9 cellular contexts compared by ENCODE assay signal in the genomic region with DNA sequence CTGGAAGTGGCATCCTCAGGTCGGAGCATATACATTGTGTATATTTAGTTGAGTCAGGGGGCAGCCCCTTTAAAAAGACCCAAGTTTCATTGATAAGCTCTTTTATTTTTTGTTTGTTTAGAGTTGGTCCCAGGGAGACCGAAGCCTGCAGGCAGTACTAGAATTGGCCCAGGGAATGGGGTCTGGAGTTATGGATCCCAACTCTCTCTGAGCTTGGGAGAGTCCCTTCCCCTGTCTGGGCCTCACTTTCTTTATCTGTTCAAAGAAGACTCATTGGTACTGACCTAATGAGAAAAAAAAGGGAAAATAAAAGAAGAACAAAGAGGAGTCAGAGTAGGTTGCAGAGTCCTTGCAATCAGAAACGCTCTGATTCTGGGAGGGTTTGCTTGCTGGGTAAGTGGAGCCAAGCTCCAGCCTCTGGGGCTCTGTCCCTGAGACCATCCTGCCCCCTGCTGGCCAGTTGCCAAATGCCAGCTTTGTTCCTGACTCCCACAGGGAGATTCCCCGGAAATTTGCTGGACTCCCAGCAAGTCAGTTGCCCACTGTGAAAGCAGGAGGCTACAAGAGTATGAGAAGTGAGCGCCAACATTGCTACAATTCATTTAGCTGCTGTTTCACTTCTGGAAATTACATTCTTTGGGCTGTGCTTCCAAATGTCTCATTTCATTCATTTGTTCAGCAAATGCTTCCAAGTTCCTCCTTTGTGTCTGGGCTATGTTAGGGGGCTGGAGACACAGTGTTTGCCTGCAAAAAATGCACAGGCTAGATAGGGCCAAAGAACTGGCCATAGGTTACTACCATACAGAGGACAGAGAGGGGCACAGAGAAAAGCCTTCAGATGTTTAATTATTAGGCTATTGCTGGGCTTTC.
DNase-seq lines count a peak whose midpoint lies in the region; ATAC-seq, FAIRE-seq and TF ChIP-seq lines count a peak whose summit lies in the region.
"Had no signal": no experiment of that assay in that cellular context is flagged by ENCODE, and none has a peak within 500 bp of the region (broad histone marks: within the 10 kb centered on the region; RNA-seq: fewer than 3 reads in every experiment).

No MANE protein-coding gene starts in this region.

- H3K4me1 Mint-ChIP-seq in activated naive CD8-positive, alpha-beta T cell treated with anti-CD3 and anti-CD28 coated beads for 36 hours, result peaks cover 2% of the 10 kb centered on the region

- TF ChIP-seq RAD21 in SK-N-SH (IDR thresholded peaks at IDR 0.05; ENCODE audit: low read length), result peak; percentile 94

- no peak overlapping the region for H3K4me2 ChIP-seq in SK-N-SH
- no peak overlapping the region for H3K4me2 ChIP-seq in smooth muscle cell

- H3K9ac ChIP-seq in SK-N-SH (no peak overlapping the region), smooth muscle cell (ENCODE audit: low read depth) (no peak overlapping the region)

- H2AFZ ChIP-seq in SK-N-SH (ENCODE audit: low read depth), result 0 out of 2 replicates have a peak overlapping the region, but pooled peaks have one; percentile 4
- no peak overlapping the region for H2AFZ ChIP-seq in smooth muscle cell (ENCODE audit: low read depth)

- intact Hi-C loops in left ventricle myocardium inferior (cut with micrococcal nuclease), result no loop called here

- H3K27me3 ChIP-seq in SK-N-SH (ENCODE audit: insufficient read depth) (no peaks in the 10 kb centered on the region), left ventricle myocardium inferior (ENCODE audit: low read depth) (peaks cover 31% of the 10 kb centered on the region), smooth muscle cell (ENCODE audit: low read depth) (no peaks in the 10 kb centered on the region)

- no peaks in the 10 kb centered on the region for H3K36me3 ChIP-seq in SK-N-SH (replicated peaks in 1 of 2; ENCODE audit: control insufficient read depth in 1 of 2, insufficient read depth in 2 of 2, low read length in 1 of 2)
- no peaks in the 10 kb centered on the region for H3K36me3 ChIP-seq in left ventricle myocardium inferior
- H3K36me3 ChIP-seq in smooth muscle cell (ENCODE audit: low read depth), result no peaks in the 10 kb centered on the region
- H3K36me3 ChIP-seq: thoracic aorta had no signal

- no peaks in the 10 kb centered on the region for H3K9me3 Mint-ChIP-seq in activated naive CD8-positive, alpha-beta T cell treated with anti-CD3 and anti-CD28 coated beads for 36 hours

- H3K79me2 ChIP-seq in SK-N-SH (ENCODE audit: insufficient read depth) (no peaks in the 10 kb centered on the region), smooth muscle cell (ENCODE audit: low read depth) (no peaks in the 10 kb centered on the region)

- peak overlapping the region in 1 of 2 experiments; percentile 29; a peak in 1 of 4 replicates for H3K4me3 ChIP-seq in SK-N-SH (ENCODE audit: low read depth in 2 of 2, low read length in 1 of 2)
- H3K4me3 ChIP-seq in left ventricle myocardium inferior, result no peak overlapping the region
- H3K4me3 ChIP-seq in smooth muscle cell, result no peak overlapping the region
- H3K4me3 ChIP-seq: thoracic aorta had no signal

- TF ChIP-seq CTCF in SK-N-SH (IDR thresholded peaks at IDR 0.05) (peak; percentile 85), left ventricle myocardium inferior (IDR thresholded peaks at IDR 0.05; ENCODE audit: borderline replicate concordance) (peak; percentile 30), smooth muscle cell (IDR thresholded peaks at IDR 0.05; ENCODE audit: borderline replicate concordance, insufficient read depth, poor library complexity, severe bottlenecking) (peak; percentile 92)

- H3K4me1 ChIP-seq in SK-N-SH (ENCODE audit: control insufficient read depth in 1 of 2, insufficient read depth in 2 of 2, low read depth in 1 of 2, low read length in 1 of 2) (no peaks in the 10 kb centered on the region), left ventricle myocardium inferior (no peaks in the 10 kb centered on the region), smooth muscle cell (ENCODE audit: low read depth) (no peaks in the 10 kb centered on the region)

- POLR2A ChIA-PET in SK-N-SH (lab: Yijun Ruan, JAX), result interaction anchor here (1.5 kb wide), 1 partner anchor 37 kb away, joined by 5 read pairs; no protein-coding TSS in a partner anchor

- no peak for TF ChIP-seq EP300 in SK-N-SH (IDR thresholded peaks at IDR 0.05; ENCODE audit: borderline replicate concordance in 1 of 2, low read depth in 1 of 2, low read length in 1 of 2)

- no peak for ATAC-seq in HG02973 (IDR thresholded peaks at IDR 0.05; ENCODE audit: unreplicated experiment)

- H3K36me3 Mint-ChIP-seq in activated naive CD8-positive, alpha-beta T cell treated with anti-CD3 and anti-CD28 coated beads for 36 hours, result no peaks in the 10 kb centered on the region

- H3K4me3 Mint-ChIP-seq in activated naive CD8-positive, alpha-beta T cell treated with anti-CD3 and anti-CD28 coated beads for 36 hours, result no peak overlapping the region

- 32% methylated on average over 5 of the region's 5 CpGs for WGBS in SK-N-SH (ENCODE audit: low lambda C conversion rate)
- 40% methylated on average over 5 of the region's 5 CpGs for WGBS in smooth muscle cell (ENCODE audit: low lambda C conversion rate)

- peak; percentile 63 for DNase-seq in A172 (ENCODE audit: low spot score)
- DNase-seq in GM12891 (ENCODE audit: insufficient read length, low spot score), result peak; percentile 48
- peak; percentile 58 for DNase-seq in LoVo (ENCODE audit: low spot score)
- peak; percentile 83 for DNase-seq in SK-N-SH
- peak; percentile 65 for DNase-seq in activated naive CD8-positive, alpha-beta T cell treated with anti-CD3 and anti-CD28 coated beads for 36 hours
- peak; percentile 24 for DNase-seq in left ventricle myocardium inferior
- DNase-seq in smooth muscle cell (lab: John Stamatoyannopoulos, UW; ENCODE audit: unreplicated experiment), result peak; percentile 43

- no peaks in the 10 kb centered on the region for H3K27me3 Mint-ChIP-seq in activated naive CD8-positive, alpha-beta T cell treated with anti-CD3 and anti-CD28 coated beads for 36 hours

- H4K20me1 ChIP-seq in SK-N-SH (ENCODE audit: insufficient read depth) (no peaks in the 10 kb centered on the region), smooth muscle cell (ENCODE audit: low read depth) (no peaks in the 10 kb centered on the region)

- H3F3A ChIP-seq in SK-N-SH (replicated peaks; ENCODE audit: insufficient read depth) (no peaks in the 10 kb centered on the region), smooth muscle cell (ENCODE audit: low read depth) (no peaks in the 10 kb centered on the region)

- TF ChIP-seq POLR2A in GM12891 (IDR thresholded peaks at IDR 0.05; ENCODE audit: low read depth, low read length), result no peak

- H3K27ac Mint-ChIP-seq in activated naive CD8-positive, alpha-beta T cell treated with anti-CD3 and anti-CD28 coated beads for 36 hours, result no peak overlapping the region

- CTCF ChIA-PET in SK-N-SH (lab: Yijun Ruan, JAX), result interaction anchor here (0.5 to 7.3 kb wide), 65 partner anchors 8 to 684 kb away, joined by 3 to 150 read pairs (median 5); no protein-coding TSS in a partner anchor

- no peak overlapping the region for H3K27ac ChIP-seq in SK-N-SH (ENCODE audit: low read depth in 2 of 2, low read length in 1 of 2)
- H3K27ac ChIP-seq in left ventricle myocardium inferior (replicated peaks), result no peak overlapping the region
- no peak overlapping the region for H3K27ac ChIP-seq in smooth muscle cell (ENCODE audit: low read depth)
- H3K27ac ChIP-seq: thoracic aorta had no signal

- H3K9me3 ChIP-seq in SK-N-SH, result no peaks in the 10 kb centered on the region
- no peaks in the 10 kb centered on the region for H3K9me3 ChIP-seq in left ventricle myocardium inferior (replicated peaks)
- H3K9me3 ChIP-seq in smooth muscle cell (replicated peaks; ENCODE audit: low read depth), result no peaks in the 10 kb centered on the region
- H3K9me3 ChIP-seq: thoracic aorta had no signal

- H3K9me2 ChIP-seq in SK-N-SH, result no peaks in the 10 kb centered on the region

- peak; percentile 75 for FAIRE-seq in GM12891 (lab: Jason Lieb, UNC)

TF ChIP-seq in GM12891, 5 proteins besides CTCF, POLR2A, EP300 and RAD21:
- no peak for TF ChIP-seq SPI1 (IDR thresholded peaks at IDR 0.05; ENCODE audit: low read depth, low read length)
- TF ChIP-seq POLR2AphosphoS5 (IDR thresholded peaks at IDR 0.05; ENCODE audit: low read depth, low read length), result no peak
- TF ChIP-seq PAX5 (IDR thresholded peaks at IDR 0.05; ENCODE audit: insufficient read depth, low read length, severe bottlenecking), result no peak
- no peak for TF ChIP-seq POU2F2 (IDR thresholded peaks at IDR 0.05; ENCODE audit: low read depth, low read length)
- TF ChIP-seq TAF1 (IDR thresholded peaks at IDR 0.05; ENCODE audit: low read depth, low read length), result no peak

TF ChIP-seq in SK-N-SH, 30 proteins besides CTCF, POLR2A, EP300 and RAD21:
- peak; percentile 88 for TF ChIP-seq SMC3 (IDR thresholded peaks at IDR 0.05; ENCODE audit: low read depth, low read length)
- no peak for TF ChIP-seq RCOR1 (IDR thresholded peaks at IDR 0.05; ENCODE audit: low read length)
- TF ChIP-seq, protein P1, sequence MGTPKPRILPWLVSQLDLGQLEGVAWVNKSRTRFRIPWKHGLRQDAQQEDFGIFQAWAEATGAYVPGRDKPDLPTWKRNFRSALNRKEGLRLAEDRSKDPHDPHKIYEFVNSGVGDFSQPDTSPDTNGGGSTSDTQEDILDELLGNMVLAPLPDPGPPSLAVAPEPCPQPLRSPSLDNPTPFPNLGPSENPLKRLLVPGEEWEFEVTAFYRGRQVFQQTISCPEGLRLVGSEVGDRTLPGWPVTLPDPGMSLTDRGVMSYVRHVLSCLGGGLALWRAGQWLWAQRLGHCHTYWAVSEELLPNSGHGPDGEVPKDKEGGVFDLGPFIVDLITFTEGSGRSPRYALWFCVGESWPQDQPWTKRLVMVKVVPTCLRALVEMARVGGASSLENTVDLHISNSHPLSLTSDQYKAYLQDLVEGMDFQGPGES (IDR thresholded peaks at IDR 0.05; ENCODE audit: low read depth, low read length), result no peak
- TF ChIP-seq RXRA (IDR thresholded peaks at IDR 0.05; ENCODE audit: borderline replicate concordance, low read depth), result no peak

Comparison
In these comparisons a context has a peak if more than half of its experiments do, and no peak if none do; other contexts are left out.
1. DNase-seq: peak in every context shown above with its lines; median percentile 83 in SK-N-SH; 65 in activated naive CD8-positive, alpha-beta T cell treated with anti-CD3 and anti-CD28 coated beads for 36 hours; 63 in A172; 58 in LoVo; 48 in GM12891; 43 in smooth muscle cell; 24 in left ventricle myocardium inferior.
2. CTCF ChIP-seq: peak in every context shown above with its lines; median percentile 92 in smooth muscle cell; 85 in SK-N-SH; 30 in left ventricle myocardium inferior.